ENCODE assay signal across 28 cellular contexts in the genomic region with DNA sequence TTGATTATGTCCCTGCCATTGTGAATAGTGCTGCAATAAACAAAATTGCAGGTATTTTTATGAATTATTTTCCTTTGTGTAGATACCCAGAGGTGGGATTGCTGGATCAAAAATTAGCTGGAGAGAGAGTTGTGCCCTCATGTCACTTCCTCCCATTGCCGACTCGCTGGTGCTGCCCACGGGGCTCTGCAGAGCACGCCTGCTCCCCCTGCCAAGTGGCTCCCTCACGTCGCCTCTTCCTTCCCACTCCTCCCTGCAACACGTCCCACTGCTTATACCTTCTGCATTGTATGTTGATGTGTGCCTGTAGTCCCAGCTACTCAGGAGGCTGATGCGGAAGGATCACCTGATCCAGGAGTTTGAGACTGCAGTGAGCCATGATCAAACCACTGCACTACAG. TPM values are rescaled to one million over a fixed set of nuclear protein-coding genes. Genes with fewer than 3 reads are reported as not detected.
"Had no signal": no experiment of that assay in that cellular context is flagged by ENCODE, and none has a peak within 500 bp of the region (broad histone marks: within the 10 kb centered on the region; RNA-seq: fewer than 3 reads in every experiment).

No MANE protein-coding gene starts in this region.

- H3K9me3 Mint-ChIP-seq: central memory CD8-positive, alpha-beta T cell; dendritic cell treated with granulocyte-macrophage colony-stimulating factor and Interleukin-4, amounts not matched to agents 40 ng/mL and 50 ng/mL, for 4 days; endodermal cell had no signal

- H3K4me1 ChIP-seq: colonic mucosa, esophagus squamous epithelium, gastrocnemius medialis, heart right ventricle, left ventricle myocardium inferior, lower lobe of right lung had no signal

- DNase-seq: cerebellar nuclear complex; colonic mucosa; cortex of kidney; effector CD8-positive, alpha-beta T cell; effector memory CD8-positive, alpha-beta T cell; endodermal cell; erythroblast; esophagus squamous epithelium; foreskin fibroblast; foreskin melanocyte; gastrocnemius medialis; glutamatergic neuron; heart right ventricle; hippocampal formation; left colon; left ventricle myocardium inferior; lower lobe of right lung; mesenchymal stem cell; midbrain had no signal

- H3K36me3 ChIP-seq: colonic mucosa, gastrocnemius medialis had no signal

- H3K4me3 ChIP-seq: colonic mucosa, esophagus squamous epithelium, gastrocnemius medialis, heart right ventricle, left ventricle myocardium inferior, lower lobe of right lung had no signal

- FAIRE-seq: endometrium, islet of Langerhans, keratinocyte had no signal

- ATAC-seq: effector memory CD8-positive, alpha-beta T cell; esophagus mucosa; gastrocnemius medialis; heart right ventricle; left colon; left lobe of liver; lower lobe of right lung had no signal

- H3K4me1 Mint-ChIP-seq: central memory CD8-positive, alpha-beta T cell; endodermal cell had no signal

- H3K27ac Mint-ChIP-seq: dendritic cell treated with granulocyte-macrophage colony-stimulating factor and Interleukin-4, amounts not matched to agents 40 ng/mL and 50 ng/mL, for 4 days; effector memory CD8-positive, alpha-beta T cell; endodermal cell had no signal

- H3K27ac ChIP-seq: colonic mucosa, epithelial cell of prostate, esophagus squamous epithelium, gastrocnemius medialis, heart right ventricle, left ventricle myocardium inferior, lower lobe of right lung had no signal

- H3K27me3 Mint-ChIP-seq: central memory CD8-positive, alpha-beta T cell; dendritic cell treated with granulocyte-macrophage colony-stimulating factor and Interleukin-4, amounts not matched to agents 40 ng/mL and 50 ng/mL, for 4 days had no signal

- H3K4me3 Mint-ChIP-seq: central memory CD8-positive, alpha-beta T cell; dendritic cell treated with granulocyte-macrophage colony-stimulating factor and Interleukin-4, amounts not matched to agents 40 ng/mL and 50 ng/mL, for 4 days; effector memory CD8-positive, alpha-beta T cell; endodermal cell had no signal

- H3K9me3 ChIP-seq: colonic mucosa, esophagus squamous epithelium, gastrocnemius medialis, heart right ventricle, left ventricle myocardium inferior, lower lobe of right lung had no signal

RNA-seq across cellular contexts. Expression of a gene that starts 28.1 kb away (rescaled TPM):
- total RNA-seq: mononuclear cell had no signal
